Comparison of ENCODE assay signal across 27 cellular contexts in the genomic region with DNA sequence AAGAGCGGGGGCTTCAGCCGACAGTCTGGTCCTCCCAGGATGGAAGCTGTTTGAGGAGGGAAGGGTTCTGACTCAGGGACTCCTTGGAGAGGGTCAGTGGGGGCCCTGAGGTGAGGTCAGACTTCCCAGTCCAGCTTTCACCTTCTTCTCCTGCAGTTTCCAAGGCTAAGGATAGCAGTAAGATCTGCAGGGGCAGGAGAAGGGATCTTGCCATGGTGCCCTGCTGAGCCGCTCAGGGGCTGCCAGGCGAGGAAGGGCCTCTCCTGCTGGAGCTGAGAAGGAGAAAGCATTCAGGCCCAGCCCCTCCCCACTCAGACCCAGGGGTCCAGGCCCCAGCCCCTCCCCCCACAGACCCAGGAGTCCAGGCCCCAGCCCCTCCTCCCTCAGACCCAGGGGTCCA. TPM values are rescaled to one million over a fixed set of nuclear protein-coding genes. Genes with fewer than 3 reads are reported as not detected.
DNase-seq lines count a peak whose midpoint lies in the region; ATAC-seq, FAIRE-seq and TF ChIP-seq lines count a peak whose summit lies in the region.
"Had no signal": no experiment of that assay in that cellular context is flagged by ENCODE, and none has a peak within 500 bp of the region (broad histone marks: within the 10 kb centered on the region; RNA-seq: fewer than 3 reads in every experiment).

No MANE protein-coding gene starts in this region.

- H3K27ac ChIP-seq in A549 (no peak overlapping the region), RWPE2 (ENCODE audit: poor library complexity, severe bottlenecking) (no peak overlapping the region), epithelial cell of prostate (peak overlapping the region; percentile 37), sigmoid colon (no peak overlapping the region)
- H3K27ac ChIP-seq: 22Rv1; BLaER1 treated with 17β-estradiol and CSF1 and Interleukin-3, amounts not matched to agents 10 nM and 100 nM had no signal

- intact Hi-C loops in sigmoid colon (cut with DNase I): no loop called here

- FAIRE-seq in A549 (lab: Jason Lieb, UNC): no peak
- FAIRE-seq: A204.1, GM12891 had no signal

- peak; percentile 55 for ATAC-seq in A549
- ATAC-seq in RWPE2 (ENCODE audit: low read depth): 0 out of 3 replicates have a peak, but pooled peaks have one; percentile 37
- no peak for ATAC-seq in GM21515 (IDR thresholded peaks at IDR 0.05; ENCODE audit: unreplicated experiment)
- ATAC-seq in HG03159 (IDR thresholded peaks at IDR 0.05; ENCODE audit: unreplicated experiment): no peak
- ATAC-seq: GM23338 had no signal

- H3K36me3 ChIP-seq in RWPE2 (ENCODE audit: low read depth) (no peaks in the 10 kb centered on the region), sigmoid colon (no peaks in the 10 kb centered on the region)
- H3K36me3 ChIP-seq: BE2C; BLaER1 treated with 17β-estradiol and CSF1 and Interleukin-3, amounts not matched to agents 10 nM and 100 nM had no signal

- 77% methylated on average over 4 of the region's 4 CpGs for WGBS in A549 (ENCODE audit: missing lambda C conversion rate)
- WGBS in sigmoid colon, 2 donors: 79 to 81% methylated on average over 4 of the region's 4 CpGs

- no peak overlapping the region for H3K4me2 ChIP-seq in A549
- H3K4me2 ChIP-seq: BLaER1 treated with 17β-estradiol and CSF1 and Interleukin-3, amounts not matched to agents 10 nM and 100 nM; GM23338 had no signal

- TF ChIP-seq EP300 in A549 (IDR thresholded peaks at IDR 0.05) (no peak), sigmoid colon (IDR thresholded peaks at IDR 0.05) (no peak)

- no peak for TF ChIP-seq RAD21 in A549 (conservative IDR thresholded peaks at IDR 0.05 in 1 of 2, IDR thresholded peaks at IDR 0.05 in 1 of 2)

- H3K4me3 ChIP-seq in A549 (no peak overlapping the region), RWPE2 (ENCODE audit: severe bottlenecking) (no peak overlapping the region), sigmoid colon (no peak overlapping the region)
- H3K4me3 ChIP-seq: BLaER1 treated with 17β-estradiol and CSF1 and Interleukin-3, amounts not matched to agents 10 nM and 100 nM; GM23338 had no signal

- TF ChIP-seq CTCF in A549 (IDR thresholded peaks at IDR 0.05) (no peak), RWPE2 (IDR thresholded peaks at IDR 0.05; ENCODE audit: poor library complexity, severe bottlenecking) (no peak), sigmoid colon (IDR thresholded peaks at IDR 0.05) (no peak)

- peaks cover 16% of the 10 kb centered on the region for H3K27me3 ChIP-seq in RWPE2 (ENCODE audit: insufficient read depth, poor library complexity, severe bottlenecking)
- peaks cover 5 to 43% (median 7%) of the 10 kb centered on the region in 3 donors for H3K27me3 ChIP-seq in sigmoid colon

- DNase-seq in A549 (ENCODE audit: low read depth in 1 of 2, low spot score in 1 of 2) (no peak), RWPE2 (ENCODE audit: low spot score) (no peak), epithelial cell of prostate (ENCODE audit: low read depth, low spot score) (no peak), sigmoid colon (peak; percentile 30)
- no peak for DNase-seq in activated T-cell treated with anti-CD3 and anti-CD28 coated beads, Interleukin-2, amount 50 U/mL, for 1 hour
- DNase-seq: ACHN; AML-193; BE2C; Calu3; CD4-positive, alpha-beta T cell; COR-L47; DMS53; DMS79 treated with DMSO at 0.1 percent for 48 hours; GF-D8; H9; HFFc6 had no signal

- H3K9me3 ChIP-seq in A549 (no peaks in the 10 kb centered on the region), RWPE2 (ENCODE audit: severe bottlenecking) (no peaks in the 10 kb centered on the region), sigmoid colon (no peaks in the 10 kb centered on the region)
- H3K9me3 ChIP-seq: BE2C; BLaER1 treated with 17β-estradiol and CSF1 and Interleukin-3, amounts not matched to agents 10 nM and 100 nM had no signal

- TF ChIP-seq POLR2A in A549 (IDR thresholded peaks at IDR 0.05; ENCODE audit: low read length): no peak
- TF ChIP-seq POLR2A in sigmoid colon (IDR thresholded peaks at IDR 0.05): no peak

- H3K4me1 ChIP-seq in A549: peaks cover 10% of the 10 kb centered on the region; the same call in 2 of the 3 replicates
- H3K4me1 ChIP-seq in RWPE2 (ENCODE audit: insufficient read depth, poor library complexity, severe bottlenecking): peaks cover 7% of the 10 kb centered on the region
- H3K4me1 ChIP-seq in sigmoid colon: no peaks in the 10 kb centered on the region
- H3K4me1 ChIP-seq: BE2C; BLaER1 treated with 17β-estradiol and CSF1 and Interleukin-3, amounts not matched to agents 10 nM and 100 nM had no signal

- POLR2A ChIA-PET in A549 (lab: Yijun Ruan, JAX): no interaction called here

- CTCF ChIA-PET in A549 (lab: Yijun Ruan, JAX): interaction anchor here (0.9 kb wide), 1 partner anchor 278 kb away, joined by 3 read pairs; no protein-coding TSS in a partner anchor

TF ChIP-seq in A549, 52 proteins besides CTCF, POLR2A, EP300 and RAD21 (continues in another document):
- TF ChIP-seq NPAS2 (CRISPR knock-in tag; IDR thresholded peaks at IDR 0.05; ENCODE audit: borderline replicate concordance) (no peak), HDAC2 (IDR thresholded peaks at IDR 0.05) (no peak), ESRRA (IDR thresholded peaks at IDR 0.05; ENCODE audit: borderline replicate concordance, low read length) (no peak), JUNB (IDR thresholded peaks at IDR 0.05) (no peak), FOSB (CRISPR knock-in tag; IDR thresholded peaks at IDR 0.05) (no peak), RCOR1 (IDR thresholded peaks at IDR 0.05; ENCODE audit: low read depth, low read length) (no peak), FOXS1 (CRISPR knock-in tag; IDR thresholded peaks at IDR 0.05) (no peak)
- TF ChIP-seq, protein P1, sequence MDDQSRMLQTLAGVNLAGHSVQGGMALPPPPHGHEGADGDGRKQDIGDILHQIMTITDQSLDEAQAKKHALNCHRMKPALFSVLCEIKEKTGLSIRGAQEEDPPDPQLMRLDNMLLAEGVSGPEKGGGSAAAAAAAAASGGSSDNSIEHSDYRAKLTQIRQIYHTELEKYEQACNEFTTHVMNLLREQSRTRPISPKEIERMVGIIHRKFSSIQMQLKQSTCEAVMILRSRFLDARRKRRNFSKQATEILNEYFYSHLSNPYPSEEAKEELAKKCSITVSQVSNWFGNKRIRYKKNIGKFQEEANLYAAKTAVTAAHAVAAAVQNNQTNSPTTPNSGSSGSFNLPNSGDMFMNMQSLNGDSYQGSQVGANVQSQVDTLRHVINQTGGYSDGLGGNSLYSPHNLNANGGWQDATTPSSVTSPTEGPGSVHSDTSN (IDR thresholded peaks at IDR 0.05): no peak
- TF ChIP-seq, protein P2, sequence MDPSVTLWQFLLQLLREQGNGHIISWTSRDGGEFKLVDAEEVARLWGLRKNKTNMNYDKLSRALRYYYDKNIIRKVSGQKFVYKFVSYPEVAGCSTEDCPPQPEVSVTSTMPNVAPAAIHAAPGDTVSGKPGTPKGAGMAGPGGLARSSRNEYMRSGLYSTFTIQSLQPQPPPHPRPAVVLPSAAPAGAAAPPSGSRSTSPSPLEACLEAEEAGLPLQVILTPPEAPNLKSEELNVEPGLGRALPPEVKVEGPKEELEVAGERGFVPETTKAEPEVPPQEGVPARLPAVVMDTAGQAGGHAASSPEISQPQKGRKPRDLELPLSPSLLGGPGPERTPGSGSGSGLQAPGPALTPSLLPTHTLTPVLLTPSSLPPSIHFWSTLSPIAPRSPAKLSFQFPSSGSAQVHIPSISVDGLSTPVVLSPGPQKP (IDR thresholded peaks at IDR 0.05; ENCODE audit: low read depth, low read length): no peak

RNA-seq across cellular contexts. Expression of gene KLK7, which starts 1.5 kb away (rescaled TPM):
- polyA plus RNA-seq in A549 (2011; rRNA removed) (not detected in 2 replicates), A549 (2017; fragmentation: RNase III; extraction: RNeasy Plus Mini Kit Qiagen cat#74134 plus additional on column Dnase treatment) (not detected in 3 replicates), sigmoid colon (not detected)
- polyA plus RNA-seq in A549 (2012; cell fraction: cytosol; rRNA removed): not detected in 2 replicates
- polyA plus RNA-seq in A549 (2012; cell fraction: nucleus; rRNA removed): not detected in 2 replicates
- polyA minus RNA-seq in A549 (2011; rRNA and poly(A)+ RNA removed): not detected in 2 replicates
- total RNA-seq in sigmoid colon: not detected
- total RNA-seq: CD4-positive, alpha-beta T cell; Daoy; G401; H4; HFFc6 had no signal
- polyA plus RNA-seq: CD14-positive monocyte had no signal

RNA-seq across cellular contexts. Expression of gene KLK6, which starts 12.8 kb away (rescaled TPM):
- polyA plus RNA-seq in A549 (2011; rRNA removed) (0.13 TPM in 2 replicates), A549 (2017; fragmentation: RNase III; extraction: RNeasy Plus Mini Kit Qiagen cat#74134 plus additional on column Dnase treatment) (not detected in 3 replicates), sigmoid colon (not detected)
- polyA plus RNA-seq in A549 (2012; cell fraction: cytosol; rRNA removed): 0.05 TPM in 1 of 2 replicates, not detected in the other
- polyA plus RNA-seq in A549 (2012; cell fraction: nucleus; rRNA removed): 0.04 TPM in 1 of 2 replicates, not detected in the other
- polyA minus RNA-seq in A549 (2011; rRNA and poly(A)+ RNA removed): not detected in 2 replicates
- not detected for total RNA-seq in sigmoid colon
- total RNA-seq: CD4-positive, alpha-beta T cell; Daoy; G401; H4; HFFc6 had no signal
- polyA plus RNA-seq: CD14-positive monocyte had no signal

RNA-seq across cellular contexts. Expression of gene KLK8, which starts 19.2 kb away (rescaled TPM):
- polyA plus RNA-seq in A549 (2011; rRNA removed) (not detected in 2 replicates), A549 (2017; fragmentation: RNase III; extraction: RNeasy Plus Mini Kit Qiagen cat#74134 plus additional on column Dnase treatment) (not detected in 3 replicates), sigmoid colon (not detected)
- polyA plus RNA-seq in A549 (2012; cell fraction: cytosol; rRNA removed): not detected in 2 replicates
- polyA plus RNA-seq in A549 (2012; cell fraction: nucleus; rRNA removed): not detected in 2 replicates
- 0.45 TPM in 1 of 2 replicates, not detected in the other for polyA minus RNA-seq in A549 (2011; rRNA and poly(A)+ RNA removed)
- not detected for total RNA-seq in sigmoid colon
- total RNA-seq: CD4-positive, alpha-beta T cell; Daoy; G401; H4; HFFc6 had no signal
- polyA plus RNA-seq: CD14-positive monocyte had no signal

RNA-seq across cellular contexts. Expression of gene KLK5, which starts 29.3 kb away (rescaled TPM):
- not detected in 2 replicates for polyA plus RNA-seq in A549 (2011; rRNA removed)
- 0.04 TPM in 1 of 2 replicates, not detected in the other for polyA plus RNA-seq in A549 (2012; cell fraction: cytosol; rRNA removed)
- polyA plus RNA-seq in A549 (2012; cell fraction: nucleus; rRNA removed): not detected in 2 replicates
- not detected in 3 replicates for polyA plus RNA-seq in A549 (2017; fragmentation: RNase III; extraction: RNeasy Plus Mini Kit Qiagen cat#74134 plus additional on column Dnase treatment)
- polyA minus RNA-seq in A549 (2011; rRNA and poly(A)+ RNA removed): not detected in 2 replicates
- not detected for total RNA-seq in sigmoid colon
- not detected for polyA plus RNA-seq in sigmoid colon
- total RNA-seq: CD4-positive, alpha-beta T cell; Daoy; H4; H9; HFFc6 had no signal
- polyA plus RNA-seq: CD14-positive monocyte, GM23338 had no signal

RNA-seq across cellular contexts. Expression of gene KLK10, which starts 37.3 kb away (rescaled TPM):
- 0.18 and 0.33 TPM in 2 replicates for polyA plus RNA-seq in A549 (2011; rRNA removed)
- polyA plus RNA-seq in A549 (2012; cell fraction: cytosol; rRNA removed): 0.11 and 0.13 TPM in 2 replicates
- polyA plus RNA-seq in A549 (2012; cell fraction: nucleus; rRNA removed): 0.06 and 0.28 TPM in 2 replicates
- polyA plus RNA-seq in A549 (2017; fragmentation: RNase III; extraction: RNeasy Plus Mini Kit Qiagen cat#74134 plus additional on column Dnase treatment): 0.05 TPM in 1 of 3 replicates, not detected in the others
- polyA minus RNA-seq in A549 (2011; rRNA and poly(A)+ RNA removed): 0.12 and 0.44 TPM in 2 replicates
- total RNA-seq in sigmoid colon: 1 to 10 TPM in 1 of 4 donors, under 1 TPM in 1, not detected in 2; 0.82 to 2.5 TPM
- under 1 TPM; 0.60 to 0.69 (median 0.67) TPM for polyA plus RNA-seq in sigmoid colon
- total RNA-seq: CD4-positive, alpha-beta T cell; Daoy; G401; H4; HFFc6 had no signal
- polyA plus RNA-seq: CD14-positive monocyte had no signal

Comparison
In these comparisons a context has a peak if more than half of its experiments do, and no peak if none do; other contexts are left out.
1. ATAC-seq: peak in A549 (2 of 2) and RWPE2 (single experiment); none in GM21515 (single experiment) and HG03159 (single experiment).